23 cellular contexts compared by ENCODE assay signal in the genomic region with DNA sequence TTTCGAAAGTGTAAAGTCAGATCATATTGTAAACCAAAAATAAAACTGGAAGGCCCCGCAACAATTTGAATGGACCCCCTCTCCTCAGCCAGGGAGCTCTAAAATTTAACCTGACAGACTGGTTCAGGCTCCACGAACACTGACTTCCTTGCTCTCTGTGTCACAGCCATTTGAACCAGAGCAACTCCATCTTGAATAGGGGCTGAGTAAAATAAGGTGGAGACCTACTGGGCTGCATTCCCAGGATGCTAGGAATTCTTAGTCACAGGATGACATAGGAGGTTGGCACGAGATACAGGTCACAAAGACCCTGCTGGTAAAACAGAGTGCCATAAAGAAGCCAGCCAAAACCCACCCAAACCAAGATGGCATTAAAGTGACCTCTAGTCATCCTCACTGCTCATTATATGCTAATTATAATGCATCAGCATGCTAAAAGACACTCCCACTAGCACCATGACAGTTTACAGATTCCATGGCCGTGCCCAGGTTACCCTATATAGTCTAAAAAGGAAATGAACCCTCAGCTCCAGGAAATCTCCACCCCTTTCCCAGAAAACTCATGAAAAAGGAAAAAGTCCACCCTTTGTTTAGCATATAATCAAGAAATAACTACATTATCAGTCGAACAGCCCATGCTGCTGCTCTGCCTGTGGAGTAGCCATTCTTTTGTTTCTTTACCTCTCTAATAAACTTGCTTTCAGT. TPM values are rescaled to one million over a fixed set of nuclear protein-coding genes. Genes with fewer than 3 reads are reported as not detected.
DNase-seq lines count a peak whose midpoint lies in the region; ATAC-seq, FAIRE-seq and TF ChIP-seq lines count a peak whose summit lies in the region.
"Had no signal": no experiment of that assay in that cellular context is flagged by ENCODE, and none has a peak within 500 bp of the region (broad histone marks: within the 10 kb centered on the region; RNA-seq: fewer than 3 reads in every experiment).

No MANE protein-coding gene starts in this region.

- peak; percentile 43 for DNase-seq in EL
- peak in 1 of 4 experiments; percentile 16 for DNase-seq in K562 (ENCODE audit: extremely low read depth in 1 of 4, low spot score in 3 of 4)
- DNase-seq in mesendoderm: peak; percentile 42
- DNase-seq in T-cell: no peak
- DNase-seq in spleen: no peak
- no peak for DNase-seq in posterior vena cava (ENCODE audit: low spot score)
- DNase-seq in activated T-cell treated with anti-CD3 and anti-CD28 coated beads, Interleukin-2, amount 50 U/mL, for 24 hours: no peak
- DNase-seq: activated CD4-positive, CD25-positive, alpha-beta regulatory T cell treated with anti-CD3 and anti-CD28 coated beads, Interleukin-2, amount 50 U/mL, for 72 hours; effector CD8-positive, alpha-beta T cell; naive B cell; NCI-H1436; NCI-H2171; NCI-H69; SJCRH30; stimulated activated CD4-positive, alpha-beta T cell treated with anti-CD3 and anti-CD28 coated beads, Interleukin-2, amount 100 ng/mL, for 24 hours; stimulated activated naive CD4-positive, alpha-beta T cell treated with Interleukin-2 at 50 U/mL for 16 hours; transverse colon had no signal

- H2BK120ac ChIP-seq in mesendoderm (ENCODE audit: low read depth, low read length): no peak overlapping the region

- TF ChIP-seq RAD21 in Ishikawa (IDR thresholded peaks at IDR 0.05; ENCODE audit: low read depth) (no peak), K562 (CRISPR knock-in tag; conservative IDR thresholded peaks at IDR 0.05 in 1 of 2, IDR thresholded peaks at IDR 0.05 in 1 of 2) (no peak)

- H3K4me3 Mint-ChIP-seq in T-cell: no peak overlapping the region
- no peak overlapping the region for H3K4me3 Mint-ChIP-seq in activated T-cell treated with anti-CD3 and anti-CD28 coated beads, Interleukin-2, amount 50 U/mL, for 24 hours
- H3K4me3 Mint-ChIP-seq: naive B cell had no signal

- H4K8ac ChIP-seq in mesendoderm (ENCODE audit: low read depth, low read length): no peak overlapping the region

- 0 out of 5 replicates have a peak, but pooled peaks cover 0 to 6% of the 10 kb centered on the region in 2 experiments for H3K4me1 ChIP-seq in K562 (replicated peaks in 1 of 2; ENCODE audit: control insufficient read depth in 2 of 2, insufficient read depth in 2 of 2, low read length in 2 of 2)
- no peaks in the 10 kb centered on the region for H3K4me1 ChIP-seq in mesendoderm (ENCODE audit: control insufficient read depth, low read depth, low read length)
- peaks cover 0 to 12% (median 0%) of the 10 kb centered on the region in 6 donors for H3K4me1 ChIP-seq in spleen
- H3K4me1 ChIP-seq: SJCRH30 had no signal

- CTCF ChIA-PET in K562 (lab: Yijun Ruan, JAX; ENCODE audit: low intra/inter-chr PET ratio) (no interaction called here), T-cell (lab: Charles Lee) (interaction anchor here in 1 of 2 donors (0.7 kb wide), 1 partner anchor 101 kb away, joined by 3 read pairs; no protein-coding TSS in a partner anchor)

- no peaks in the 10 kb centered on the region for H3K36me3 Mint-ChIP-seq in T-cell
- no peaks in the 10 kb centered on the region for H3K36me3 Mint-ChIP-seq in activated T-cell treated with anti-CD3 and anti-CD28 coated beads, Interleukin-2, amount 50 U/mL, for 24 hours (ENCODE audit: low read depth)
- H3K36me3 Mint-ChIP-seq: naive B cell had no signal

- no peak overlapping the region for H3K4ac ChIP-seq in mesendoderm (ENCODE audit: low read depth, low read length)

- H3K9ac ChIP-seq in K562 (ENCODE audit: insufficient read depth in 1 of 2, low read depth in 2 of 2, low read length in 2 of 2): no peak overlapping the region
- H3K9ac ChIP-seq in mesendoderm (ENCODE audit: low read length): no peak overlapping the region

- no peaks in the 10 kb centered on the region for H3K79me1 ChIP-seq in mesendoderm (ENCODE audit: low read length)

- no peak overlapping the region for H2BK5ac ChIP-seq in mesendoderm (ENCODE audit: low read length)

- peaks cover 0 to 9% (median 6%) of the 10 kb centered on the region in 3 donors for H3K4me1 Mint-ChIP-seq in T-cell
- H3K4me1 Mint-ChIP-seq in activated T-cell treated with anti-CD3 and anti-CD28 coated beads, Interleukin-2, amount 50 U/mL, for 24 hours (ENCODE audit: low read depth): peaks cover 4% of the 10 kb centered on the region
- H3K4me1 Mint-ChIP-seq: naive B cell had no signal

- no peak overlapping the region for H4K5ac ChIP-seq in mesendoderm (ENCODE audit: low read length)

- peak overlapping the region; percentile 24; the same call in 1 of the 2 replicates for H3K4me2 ChIP-seq in K562 (ENCODE audit: insufficient read depth, low read length)
- H3K4me2 ChIP-seq in mesendoderm (ENCODE audit: low read length): no peak overlapping the region

- POLR2A ChIA-PET in K562 (lab: Yijun Ruan, JAX): no interaction called here
- POLR2A ChIA-PET in T-cell (lab: Charles Lee): no interaction called here

- no peaks in the 10 kb centered on the region for H4K20me1 ChIP-seq in K562 (replicated peaks; ENCODE audit: control insufficient read depth, insufficient read depth, low read length)

- no peak overlapping the region for H3K56ac ChIP-seq in mesendoderm (ENCODE audit: low read length)

- H3K79me2 ChIP-seq in K562 (ENCODE audit: control insufficient read depth, insufficient read depth, low read length): no peaks in the 10 kb centered on the region
- no peaks in the 10 kb centered on the region for H3K79me2 ChIP-seq in mesendoderm (ENCODE audit: control insufficient read depth, insufficient read depth, low read length)

- in situ Hi-C loops in K562 (cut with MboI): no loop called here

- H3K4me3 ChIP-seq in K562 (no peak overlapping the region), mesendoderm (ENCODE audit: low read length) (no peak overlapping the region), spleen (no peak overlapping the region)
- H3K4me3 ChIP-seq: SJCRH30, transverse colon had no signal

- ATAC-seq in K562 (peak; percentile 54), T-cell (replicated peaks in 1 of 4) (no peak)

- no peaks in the 10 kb centered on the region for H3K36me3 ChIP-seq in K562 (ENCODE audit: control insufficient read depth, insufficient read depth, low read length)
- no peaks in the 10 kb centered on the region for H3K36me3 ChIP-seq in mesendoderm (ENCODE audit: control insufficient read depth, insufficient read depth, low read length)
- no peaks in the 10 kb centered on the region for H3K36me3 ChIP-seq in spleen
- H3K36me3 ChIP-seq: transverse colon had no signal

- no peaks in the 10 kb centered on the region for H3K9me1 ChIP-seq in K562 (ENCODE audit: control insufficient read depth, insufficient read depth, low read length)

- no peak for FAIRE-seq in K562 (lab: Jason Lieb, UNC)
- FAIRE-seq: GM19239, H54, HTR-8/SVneo had no signal

- H3K27ac ChIP-seq in K562 (ENCODE audit: extremely low read depth, low read depth, low read length): no peak overlapping the region
- H3K27ac ChIP-seq in mesendoderm (ENCODE audit: low read depth, low read length): no peak overlapping the region
- H3K27ac ChIP-seq in spleen: peak overlapping the region in 2 of 8 donors; percentile 2 to 28
- H3K27ac ChIP-seq: SJCRH30, transverse colon had no signal

- H3K9me3 ChIP-seq in K562 (replicated peaks; ENCODE audit: control insufficient read depth, insufficient read depth, low read depth, low read length) (no peaks in the 10 kb centered on the region), spleen (no peaks in the 10 kb centered on the region)
- H3K9me3 ChIP-seq: SJCRH30, transverse colon had no signal

- H2AK5ac ChIP-seq in mesendoderm (ENCODE audit: low read length): no peak overlapping the region

- BruUV-seq in K562 (replicated peaks; lab: Mats Ljungman, UMichigan): no TSS peak

- H3K27me3 Mint-ChIP-seq in T-cell: peaks cover 42 to 48% of the 10 kb centered on the region in 2 donors
- peaks cover 51% of the 10 kb centered on the region for H3K27me3 Mint-ChIP-seq in activated T-cell treated with anti-CD3 and anti-CD28 coated beads, Interleukin-2, amount 50 U/mL, for 24 hours

- no peak overlapping the region for H3K18ac ChIP-seq in mesendoderm (ENCODE audit: low read length)

- intact Hi-C loops in K562 (cut with micrococcal nuclease): no loop called here
- intact Hi-C loops in spleen (cut with DNase I; ENCODE audit: low total_unique reads): no loop called here
- intact Hi-C loops in posterior vena cava (cut with DNase I): no loop called here

- H3K27me3 ChIP-seq in K562 (ENCODE audit: control insufficient read depth in 2 of 2, insufficient read depth in 2 of 2, low read length in 2 of 2) (peaks cover 5 to 6% of the 10 kb centered on the region in 2 experiments; a peak in 4 of 5 replicates), mesendoderm (ENCODE audit: insufficient read depth, low read length, poor library complexity) (no peaks in the 10 kb centered on the region), spleen (replicated peaks in 1 of 7) (peaks cover 0 to 8% (median 0%) of the 10 kb centered on the region in 7 donors)
- H3K27me3 ChIP-seq: SJCRH30, transverse colon had no signal

- H3K27ac Mint-ChIP-seq in T-cell: no peak overlapping the region
- no peak overlapping the region for H3K27ac Mint-ChIP-seq in activated T-cell treated with anti-CD3 and anti-CD28 coated beads, Interleukin-2, amount 50 U/mL, for 24 hours
- H3K27ac Mint-ChIP-seq: naive B cell had no signal

- H3K9me3 Mint-ChIP-seq in T-cell: no peaks in the 10 kb centered on the region
- H3K9me3 Mint-ChIP-seq in activated T-cell treated with anti-CD3 and anti-CD28 coated beads, Interleukin-2, amount 50 U/mL, for 24 hours: no peaks in the 10 kb centered on the region
- H3K9me3 Mint-ChIP-seq: naive B cell had no signal

- TF ChIP-seq CTCF in K562 (IDR thresholded peaks at IDR 0.05 in 2 of 3, conservative IDR thresholded peaks at IDR 0.05 in 1 of 3; ENCODE audit: insufficient read depth in 2 of 3, low read depth in 1 of 3, low read length in 3 of 3) (no peak), spleen (IDR thresholded peaks at IDR 0.05 in 8 of 11, conservative IDR thresholded peaks at IDR 0.05 in 3 of 11) (no peak)

- H3K23ac ChIP-seq in mesendoderm (ENCODE audit: low read length): no peak overlapping the region

- H2AFZ ChIP-seq in K562 (ENCODE audit: low read depth, low read length): peak overlapping the region; percentile 38; the same call in 1 of the 2 replicates

- 35% methylated on average over 6 of the region's 6 CpGs for WGBS in K562 (ENCODE audit: insufficient coverage, low coverage, missing lambda C conversion rate)
- WGBS in mesendoderm (ENCODE audit: extremely low coverage, insufficient coverage, low lambda C conversion rate): no CpG with 5 or more reads among the region's 6 CpGs
- WGBS in spleen, 5 donors: 62 to 71% (median 70%) methylated on average over 6 of the region's 6 CpGs

- H2BK15ac ChIP-seq in mesendoderm (replicated peaks; ENCODE audit: low read depth): no peak overlapping the region

- no peak for TF ChIP-seq POLR2A in K562 (conservative IDR thresholded peaks at IDR 0.05)
- no peak for TF ChIP-seq POLR2A in spleen (IDR thresholded peaks at IDR 0.05)

- no peak for TF ChIP-seq EP300 in Ishikawa (IDR thresholded peaks at IDR 0.05; ENCODE audit: borderline replicate concordance)
- TF ChIP-seq EP300 in K562 (IDR thresholded peaks at IDR 0.05; ENCODE audit: low read length): no peak

RNA-seq across cellular contexts. Expression of a gene that starts 43.1 kb away (rescaled TPM):
- total RNA-seq in K562 (2011; cell fraction: chromatin; rRNA removed; ENCODE audit: low replicate concordance): 4.6 and 10.9 TPM in 2 replicates
- 2.5 and 3.7 TPM in 2 replicates for total RNA-seq in K562 (2011; cell fraction: nucleolus; rRNA removed)
- 8.8 and 16.9 TPM in 2 replicates for total RNA-seq in K562 (2011; cell fraction: nucleoplasm; rRNA removed)
- total RNA-seq in K562 (2014; rRNA removed): 2.4 and 3.2 TPM in 2 replicates
- total RNA-seq in K562 (2014; rRNA removed; fragmentation: Illumina TruSeq; extraction: Trizol): 2.9 and 3.7 TPM in 2 replicates
- 2.8 and 2.9 TPM in 2 replicates for total RNA-seq in K562 (2015; rRNA removed; fragmentation: Illumina TruSeq; extraction: Trizol)
- 7.0 and 9.7 TPM in 2 replicates for total RNA-seq in K562 (2021)
- 8.1 and 8.6 TPM in 2 replicates for polyA plus RNA-seq in K562 (2011; rRNA removed)
- polyA plus RNA-seq in K562 (2011; cell fraction: cytosol; rRNA removed): 2.1 and 4.2 TPM in 2 replicates
- polyA plus RNA-seq in K562 (2011; cell fraction: nucleus; rRNA removed): 7.7 and 12.5 TPM in 2 replicates
- polyA plus RNA-seq in K562 (2012): 8.0 and 8.4 TPM in 2 replicates
- polyA plus RNA-seq in K562 (2014; fragmentation: Illumina TruSeq; extraction: Trizol): 6.1 and 6.9 TPM in 2 replicates
- 1 to 10 TPM; 2.1 to 2.7 TPM for polyA plus RNA-seq in K562 (2014; fragmentation: Nextera tagmentation; extraction: Ambion mirVana)
- polyA plus RNA-seq in K562 (2014; rRNA removed): 8.0 and 8.2 TPM in 2 replicates
- 2.6 and 3.8 TPM in 2 replicates for polyA minus RNA-seq in K562 (2011; rRNA and poly(A)+ RNA removed)
- polyA minus RNA-seq in K562 (2011; cell fraction: cytosol; rRNA and poly(A)+ RNA removed): 1.0 and 2.9 TPM in 2 replicates
- 2.0 and 3.6 TPM in 2 replicates for polyA minus RNA-seq in K562 (2011; cell fraction: nucleus; rRNA and poly(A)+ RNA removed)
- 6.9 TPM for polyA plus RNA-seq in mesendoderm (2013, experiment 1 of 2)
- polyA plus RNA-seq in mesendoderm (2013, experiment 2 of 2): 6.2 TPM
- total RNA-seq in T-cell: 10 to 100 TPM in 2 of 5 donors, 1 to 10 TPM in 3; 6.5 to 13.4 (median 9.0) TPM
- 1 to 10 TPM; 5.7 to 9.3 (median 7.2) TPM for total RNA-seq in spleen
- polyA plus RNA-seq in spleen: 1 to 10 TPM; 4.6 to 5.5 (median 5.0) TPM
- total RNA-seq in posterior vena cava: 1 to 10 TPM; 6.8 to 7.2 TPM

RNA-seq across cellular contexts. Expression of a gene that starts 57.9 kb away (rescaled TPM):
- not detected in 2 replicates for total RNA-seq in K562 (2011; cell fraction: chromatin; rRNA removed; ENCODE audit: low replicate concordance)
- total RNA-seq in K562 (2011; cell fraction: nucleolus; rRNA removed): not detected in 2 replicates
- total RNA-seq in K562 (2011; cell fraction: nucleoplasm; rRNA removed): 0.15 TPM in 1 of 2 replicates, not detected in the other
- not detected in 2 replicates for total RNA-seq in K562 (2014; rRNA removed)
- total RNA-seq in K562 (2014; rRNA removed; fragmentation: Illumina TruSeq; extraction: Trizol): not detected in 2 replicates
- not detected in 2 replicates for total RNA-seq in K562 (2015; rRNA removed; fragmentation: Illumina TruSeq; extraction: Trizol)
- total RNA-seq in K562 (2021): 0.02 TPM in 1 of 2 replicates, not detected in the other
- polyA plus RNA-seq in K562 (2011; rRNA removed): 0.03 and 0.05 TPM in 2 replicates
- polyA plus RNA-seq in K562 (2011; cell fraction: cytosol; rRNA removed): not detected in 2 replicates
- not detected in 2 replicates for polyA plus RNA-seq in K562 (2011; cell fraction: nucleus; rRNA removed)
- 0.03 and 0.10 TPM in 2 replicates for polyA plus RNA-seq in K562 (2012)
- polyA plus RNA-seq in K562 (2014; fragmentation: Illumina TruSeq; extraction: Trizol): 0.03 TPM in 1 of 2 replicates, not detected in the other
- under 1 TPM; 0.06 to 0.08 TPM for polyA plus RNA-seq in K562 (2014; fragmentation: Nextera tagmentation; extraction: Ambion mirVana)
- polyA plus RNA-seq in K562 (2014; rRNA removed): not detected in 2 replicates
- 0.18 TPM in 1 of 2 replicates, not detected in the other for polyA minus RNA-seq in K562 (2011; rRNA and poly(A)+ RNA removed)
- polyA minus RNA-seq in K562 (2011; cell fraction: cytosol; rRNA and poly(A)+ RNA removed): not detected in 2 replicates
- polyA minus RNA-seq in K562 (2011; cell fraction: nucleus; rRNA and poly(A)+ RNA removed): not detected in 2 replicates
- 0.74 TPM for polyA plus RNA-seq in mesendoderm (2013, experiment 1 of 2)
- 0.66 TPM for polyA plus RNA-seq in mesendoderm (2013, experiment 2 of 2)
- total RNA-seq in T-cell: under 1 TPM in 2 of 5 donors, not detected in 3; 0.09 to 0.35 TPM
- total RNA-seq in spleen: 1 to 10 TPM; 1.2 to 2.9 (median 1.7) TPM
- 1 to 10 TPM in 1 of 3 donors, under 1 TPM in 2; 0.67 to 1.1 (median 0.80) TPM for polyA plus RNA-seq in spleen
- 10 to 100 TPM; 10.0 to 14.2 TPM for total RNA-seq in posterior vena cava
- total RNA-seq: activated CD8-positive, alpha-beta memory T cell treated with anti-CD3 and anti-CD28 coated beads for 36 hours; T-helper 2 cell treated with Interferon-gamma antibody and Interleukin-4, amounts not matched to agents 100 ng/mL and 5 ng/mL, for 36 hours had no signal

Comparison
In these comparisons a context has a peak if more than half of its experiments do, and no peak if none do; other contexts are left out.
1. DNase-seq: peak in EL (single experiment) and mesendoderm (single experiment); none in T-cell (0 of 34), spleen (single experiment), posterior vena cava (single experiment) and activated T-cell treated with anti-CD3 and anti-CD28 coated beads, Interleukin-2, amount 50 U/mL, for 24 hours (single experiment).